Comparison of ENCODE assay signal across 8 cellular contexts in genomic region chr19:4139614-4140236, GRCh38. TPM values are rescaled to one million over a fixed set of nuclear protein-coding genes. Genes with fewer than 3 reads are reported as not detected.
DNase-seq lines count a peak whose midpoint lies in the region; ATAC-seq and TF ChIP-seq lines count a peak whose summit lies in the region.

No MANE protein-coding gene starts in this region.

- TF ChIP-seq POLR2A in GM18505 (IDR thresholded peaks at IDR 0.05; ENCODE audit: borderline replicate concordance, extremely low read depth, insufficient read depth, insufficient read length) = no peak

- intact Hi-C loops in left cardiac atrium (cut with DNase I) = loop anchor here in 1 of 2 donors (5.0 kb wide), 1 partner anchor 43 kb away; the partner anchor contains the start of genes ANKRD24 and SIRT6

- peak; percentile 87 to 93 for ATAC-seq in left cardiac atrium
- no peak for ATAC-seq in GM18505 (IDR thresholded peaks at IDR 0.05; ENCODE audit: unreplicated experiment)
- ATAC-seq in GM18519 (IDR thresholded peaks at IDR 0.05; ENCODE audit: low FRiP score, unreplicated experiment) = no peak

- H3K4me3 ChIP-seq in retinal pigment epithelial cell (ENCODE audit: low read length) = no peak overlapping the region

- peak; percentile 85 for TF ChIP-seq CTCF in retinal pigment epithelial cell (conservative IDR thresholded peaks at IDR 0.05; ENCODE audit: low read depth, low read length)

- DNase-seq in DMS53 treated with DMSO at 0.1 percent for 48 hours (lab: John Stamatoyannopoulos, UW; ENCODE audit: unreplicated experiment) (peak; percentile 24), LHCN-M2 (ENCODE audit: low read depth) (peak; percentile 51), SW480 (ENCODE audit: low spot score) (peak; percentile 40), left cardiac atrium (peak; percentile 68), retinal pigment epithelial cell (ENCODE audit: low read depth) (no peak)
- peak; percentile 87 for DNase-seq in activated naive CD4-positive, alpha-beta T cell treated with anti-CD3 and anti-CD28 coated beads, Interleukin-2, amount 50 U/mL, for 16 hours

RNA-seq across cellular contexts. Expression of gene CREB3L3, which starts 13.7 kb away (rescaled TPM):
- total RNA-seq in LHCN-M2 (2014; rRNA removed) (not detected in 2 replicates), left cardiac atrium (not detected)
- not detected for polyA plus RNA-seq in LHCN-M2 (2012)

RNA-seq across cellular contexts. Expression of gene MAP2K2, which starts 15.8 kb away (rescaled TPM):
- 178 and 191 TPM in 2 replicates for total RNA-seq in LHCN-M2 (2014; rRNA removed)
- 222 TPM for polyA plus RNA-seq in LHCN-M2 (2012)
- 100 to 1,000 TPM; 109 to 118 TPM for total RNA-seq in left cardiac atrium

RNA-seq across cellular contexts. Expression of gene SIRT6, which starts 42.6 kb away (rescaled TPM):
- total RNA-seq in LHCN-M2 (2014; rRNA removed) (17.0 and 31.1 TPM in 2 replicates), left cardiac atrium (10 to 100 TPM; 13.0 to 21.8 TPM)
- 18.8 TPM for polyA plus RNA-seq in LHCN-M2 (2012)

RNA-seq across cellular contexts. Expression of gene ANKRD24, which starts 42.8 kb away (rescaled TPM):
- total RNA-seq in LHCN-M2 (2014; rRNA removed) = 0.13 and 0.17 TPM in 2 replicates
- polyA plus RNA-seq in LHCN-M2 (2012) = 0.06 TPM
- 1 to 10 TPM in 1 of 2 donors, under 1 TPM in 1; 0.86 to 1.2 TPM for total RNA-seq in left cardiac atrium

Comparison
In these comparisons a context has a peak if more than half of its experiments do, and no peak if none do; other contexts are left out.
1. ATAC-seq: peak in left cardiac atrium (2 of 2); none in GM18505 (single experiment) and GM18519 (single experiment).